20 cellular contexts compared by ENCODE assay signal in the genomic region with DNA sequence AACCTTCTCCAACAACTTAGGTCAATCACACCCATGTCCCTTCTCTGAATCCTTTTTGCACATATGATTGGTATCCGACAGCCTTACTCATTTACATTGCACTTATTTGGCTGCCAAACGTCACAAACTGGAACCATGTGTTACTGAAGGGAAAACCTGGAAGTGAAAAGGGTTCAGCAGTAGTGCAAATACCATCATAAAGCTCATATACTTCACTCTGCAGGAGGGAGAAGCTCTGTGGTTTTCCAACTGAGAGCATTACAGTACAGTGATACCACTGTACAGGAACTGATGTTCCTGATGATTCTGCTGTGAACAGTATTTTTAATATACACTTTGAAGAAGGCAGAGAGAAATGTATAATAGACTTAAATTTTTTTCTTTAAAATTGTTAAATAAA.
DNase-seq lines count a peak whose midpoint lies in the region; ATAC-seq and TF ChIP-seq lines count a peak whose summit lies in the region.
"Had no signal": no experiment of that assay in that cellular context is flagged by ENCODE, and none has a peak within 500 bp of the region (broad histone marks: within the 10 kb centered on the region; RNA-seq: fewer than 3 reads in every experiment).

No MANE protein-coding gene starts in this region.

- POLR2A ChIA-PET in SK-N-SH (lab: Yijun Ruan, JAX) = no interaction called here

- H3K9me2 ChIP-seq in Loucy (replicated peaks; ENCODE audit: low read depth, low read length) (no peaks in the 10 kb centered on the region), SK-N-SH (no peaks in the 10 kb centered on the region)

- H3K9ac ChIP-seq in Loucy (ENCODE audit: low read depth, low read length, poor library complexity, severe bottlenecking) (no peak overlapping the region), SK-N-SH (no peak overlapping the region), endodermal cell (ENCODE audit: extremely low read depth, low read length, poor library complexity, severe bottlenecking) (no peak overlapping the region)

- H3K36me3 ChIP-seq in Loucy (ENCODE audit: insufficient read depth, low read length) = peaks cover 33% of the 10 kb centered on the region
- H3K36me3 ChIP-seq in SK-N-SH (replicated peaks in 1 of 2; ENCODE audit: control insufficient read depth in 1 of 2, insufficient read depth in 2 of 2, low read length in 1 of 2) = no peaks in the 10 kb centered on the region
- no peaks in the 10 kb centered on the region for H3K36me3 ChIP-seq in endodermal cell (ENCODE audit: control insufficient read depth, insufficient read depth, low read length)
- H3K36me3 ChIP-seq: Peyer's patch had no signal

- in situ Hi-C loops in astrocyte of the cerebellum (cut with HindIII; ENCODE audit: low sequenced_read_pairs) = no loop called here

- no peaks in the 10 kb centered on the region for H3K27me3 Mint-ChIP-seq in endodermal cell (ENCODE audit: insufficient read depth)
- H3K27me3 Mint-ChIP-seq: B cell had no signal

- CTCF ChIA-PET in SK-N-SH (lab: Yijun Ruan, JAX) = interaction anchor here (1.0 kb wide), 1 partner anchor 125 kb away, joined by 3 read pairs; no protein-coding TSS in a partner anchor

- H4K20me1 ChIP-seq in Loucy (ENCODE audit: insufficient read depth, low read length, poor library complexity, severe bottlenecking) = no peaks in the 10 kb centered on the region
- no peaks in the 10 kb centered on the region for H4K20me1 ChIP-seq in SK-N-SH (ENCODE audit: insufficient read depth)

- H3K4me1 Mint-ChIP-seq in endodermal cell = peaks cover 10% of the 10 kb centered on the region

- H3K9me3 Mint-ChIP-seq in endodermal cell = no peaks in the 10 kb centered on the region
- H3K9me3 Mint-ChIP-seq: CD8-positive, alpha-beta T cell had no signal

- no peak for TF ChIP-seq EP300 in SK-N-SH (IDR thresholded peaks at IDR 0.05; ENCODE audit: borderline replicate concordance in 1 of 2, low read depth in 1 of 2, low read length in 1 of 2)

- WGBS in SK-N-SH (ENCODE audit: low lambda C conversion rate) = 58% methylated on average over 2 of the region's 2 CpGs
- 88 to 89% methylated on average over 1 to 2 of the region's 2 CpGs for WGBS in endodermal cell (ENCODE audit: insufficient coverage in 1 of 2, insufficient read length in 1 of 2), 2 experiments

- peaks cover 30% of the 10 kb centered on the region for H3K4me1 ChIP-seq in Loucy (ENCODE audit: insufficient read depth, low read length, poor library complexity, severe bottlenecking)
- H3K4me1 ChIP-seq in SK-N-SH (ENCODE audit: control insufficient read depth in 1 of 2, insufficient read depth in 2 of 2, low read depth in 1 of 2, low read length in 1 of 2) = no peaks in the 10 kb centered on the region
- H3K4me1 ChIP-seq in endodermal cell (ENCODE audit: control insufficient read depth, insufficient read depth, low read length) = no peaks in the 10 kb centered on the region
- H3K4me1 ChIP-seq: Peyer's patch had no signal

- H2AFZ ChIP-seq in Loucy (ENCODE audit: low read length) (no peak overlapping the region), SK-N-SH (ENCODE audit: low read depth) (no peak overlapping the region)

- no peaks in the 10 kb centered on the region; the same call in 1 of the 2 replicates for H3F3A ChIP-seq in Loucy (ENCODE audit: low read depth)
- H3F3A ChIP-seq in SK-N-SH (replicated peaks; ENCODE audit: insufficient read depth) = no peaks in the 10 kb centered on the region

- TF ChIP-seq CTCF in Loucy (conservative IDR thresholded peaks at IDR 0.05; ENCODE audit: low read length) = no peak
- TF ChIP-seq CTCF in astrocyte of the cerebellum (IDR thresholded peaks at IDR 0.05; ENCODE audit: low read depth, low read length, missing control alignments) = no peak
- no peak for TF ChIP-seq CTCF in SK-N-SH (IDR thresholded peaks at IDR 0.05)
- no peak for TF ChIP-seq CTCF in endodermal cell (conservative IDR thresholded peaks at IDR 0.05)

- H3K4me3 Mint-ChIP-seq in endodermal cell = no peak overlapping the region
- H3K4me3 Mint-ChIP-seq: B cell; CD8-positive, alpha-beta T cell had no signal

- H3K4me2 ChIP-seq in Loucy (ENCODE audit: low read depth, low read length, poor library complexity, severe bottlenecking) = peak overlapping the region; percentile 42
- no peak overlapping the region for H3K4me2 ChIP-seq in SK-N-SH

- H3K9me3 ChIP-seq in Loucy (ENCODE audit: insufficient read depth, low read depth, low read length) (no peaks in the 10 kb centered on the region), SK-N-SH (no peaks in the 10 kb centered on the region), endodermal cell (ENCODE audit: control insufficient read depth, low read length) (no peaks in the 10 kb centered on the region)
- H3K9me3 ChIP-seq: Peyer's patch had no signal

- H3K4me3 ChIP-seq in Loucy (ENCODE audit: low read length, poor library complexity, severe bottlenecking) (no peak overlapping the region), astrocyte of the cerebellum (ENCODE audit: low read depth, low read length) (no peak overlapping the region), SK-N-SH (ENCODE audit: low read depth in 2 of 2, low read length in 1 of 2) (no peak overlapping the region), endodermal cell (ENCODE audit: low read length) (no peak overlapping the region)
- H3K4me3 ChIP-seq: Peyer's patch had no signal

- peak; percentile 2 for DNase-seq in Daoy (ENCODE audit: low read depth)
- peak; percentile 64 for DNase-seq in astrocyte of the cerebellum (ENCODE audit: low read depth)
- DNase-seq in fibroblast of the conjunctiva (ENCODE audit: low read depth) = peak; percentile 10
- DNase-seq in SK-N-SH = no peak
- DNase-seq in endodermal cell = no peak
- no peak for DNase-seq in kidney glomerular epithelial cell (lab: John Stamatoyannopoulos, UW)
- DNase-seq: CD8-positive, alpha-beta T cell; MM.1S; NCI-H1417 treated with DMSO at 0.1 percent for 48 hours; NCI-H1930; NCI-H2171 treated with DMSO at 0.1 percent for 48 hours; NCI-H510A treated with DMSO at 0.1 percent for 48 hours; Peyer's patch; T-helper 1 cell had no signal

- H3K79me2 ChIP-seq in Loucy (ENCODE audit: insufficient read depth, low read length) (peaks cover 12% of the 10 kb centered on the region; the same call in 1 of the 2 replicates), SK-N-SH (ENCODE audit: insufficient read depth) (no peaks in the 10 kb centered on the region)

- no peaks in the 10 kb centered on the region for H3K36me3 Mint-ChIP-seq in endodermal cell (ENCODE audit: low read depth)

- H3K27me3 ChIP-seq in Loucy (ENCODE audit: insufficient read depth, low read length, poor library complexity, severe bottlenecking) (no peaks in the 10 kb centered on the region), SK-N-SH (ENCODE audit: insufficient read depth) (no peaks in the 10 kb centered on the region), endodermal cell (ENCODE audit: control insufficient read depth, insufficient read depth, low read length, poor library complexity, severe bottlenecking) (no peaks in the 10 kb centered on the region)
- H3K27me3 ChIP-seq: Peyer's patch had no signal

- no peak for ATAC-seq in GM18868 (IDR thresholded peaks at IDR 0.05; ENCODE audit: unreplicated experiment)
- ATAC-seq: CD8-positive, alpha-beta T cell; HepG2; Right ventricle myocardium inferior; SK-N-SH treated with all-trans-retinoic acid at 6 μM for 48 hours had no signal

- TF ChIP-seq RAD21 in SK-N-SH (IDR thresholded peaks at IDR 0.05; ENCODE audit: low read length) = no peak

- H3K27ac ChIP-seq in SK-N-SH (ENCODE audit: low read depth in 2 of 2, low read length in 1 of 2) (no peak overlapping the region), endodermal cell (ENCODE audit: low read depth, low read length) (no peak overlapping the region)
- H3K27ac ChIP-seq: Peyer's patch had no signal

- no peak overlapping the region for H3K27ac Mint-ChIP-seq in endodermal cell
- H3K27ac Mint-ChIP-seq: B cell; CD8-positive, alpha-beta T cell had no signal

TF ChIP-seq in SK-N-SH, 30 proteins besides CTCF, POLR2A, EP300 and RAD21 (continues in another document):
- TF ChIP-seq FOXJ3 (CRISPR knock-in tag; IDR thresholded peaks at IDR 0.05) (no peak), MXI1 (IDR thresholded peaks at IDR 0.05; ENCODE audit: low read depth, low read length) (no peak), TAF1 (IDR thresholded peaks at IDR 0.05; ENCODE audit: borderline replicate concordance, low read depth, low read length) (no peak), GATA2 (CRISPR knock-in tag; IDR thresholded peaks at IDR 0.05) (no peak), YY1 (IDR thresholded peaks at IDR 0.05; ENCODE audit: low read depth) (no peak), RCOR1 (IDR thresholded peaks at IDR 0.05; ENCODE audit: low read length) (no peak), MEF2A (IDR thresholded peaks at IDR 0.05; ENCODE audit: borderline replicate concordance, low read depth) (no peak), ELF1 (IDR thresholded peaks at IDR 0.05) (no peak)
- TF ChIP-seq, protein P1, sequence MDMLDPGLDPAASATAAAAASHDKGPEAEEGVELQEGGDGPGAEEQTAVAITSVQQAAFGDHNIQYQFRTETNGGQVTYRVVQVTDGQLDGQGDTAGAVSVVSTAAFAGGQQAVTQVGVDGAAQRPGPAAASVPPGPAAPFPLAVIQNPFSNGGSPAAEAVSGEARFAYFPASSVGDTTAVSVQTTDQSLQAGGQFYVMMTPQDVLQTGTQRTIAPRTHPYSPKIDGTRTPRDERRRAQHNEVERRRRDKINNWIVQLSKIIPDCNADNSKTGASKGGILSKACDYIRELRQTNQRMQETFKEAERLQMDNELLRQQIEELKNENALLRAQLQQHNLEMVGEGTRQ (IDR thresholded peaks at IDR 0.05; ENCODE audit: borderline replicate concordance, low read depth, low read length) = no peak

Comparison
In these comparisons a context has a peak if more than half of its experiments do, and no peak if none do; other contexts are left out.
1. DNase-seq: peak in Daoy (single experiment), astrocyte of the cerebellum (single experiment) and fibroblast of the conjunctiva (single experiment); none in SK-N-SH (single experiment), endodermal cell (single experiment) and kidney glomerular epithelial cell (single experiment).